Comparison of ENCODE assay signal across 17 cellular contexts in genomic region chr6:89786970-89787369, GRCh38. TPM values are rescaled to one million over a fixed set of nuclear protein-coding genes. Genes with fewer than 3 reads are reported as not detected.
DNase-seq lines count a peak whose midpoint lies in the region; ATAC-seq and TF ChIP-seq lines count a peak whose summit lies in the region.
"Had no signal": no experiment of that assay in that cellular context is flagged by ENCODE, and none has a peak within 500 bp of the region (broad histone marks: within the 10 kb centered on the region; RNA-seq: fewer than 3 reads in every experiment).

No MANE protein-coding gene starts in this region.

- peak overlapping the region in 2 of 3 donors; percentile 12 to 43 for H3K27ac ChIP-seq in right lobe of liver
- H3K27ac ChIP-seq: 22Rv1, BLaER1, C4-2B had no signal

- H3K4me3 ChIP-seq in right lobe of liver, result no peak overlapping the region
- H3K4me3 ChIP-seq: BLaER1, GM23338 had no signal

- WGBS in right lobe of liver (ENCODE audit: insufficient coverage, low coverage, low lambda C conversion rate, missing lambda C conversion rate), result 57% methylated on average over 2 of the region's 2 CpGs

- peaks cover 0 to 50% (median 7%) of the 10 kb centered on the region in 4 donors for H3K4me1 ChIP-seq in right lobe of liver
- H3K4me1 ChIP-seq: BLaER1 had no signal

- no peaks in the 10 kb centered on the region for H3K27me3 ChIP-seq in right lobe of liver
- H3K27me3 ChIP-seq: BLaER1 had no signal

- no peak for TF ChIP-seq POLR2A in right lobe of liver (IDR thresholded peaks at IDR 0.05)

- ATAC-seq in left lobe of liver (peak; percentile 54), right lobe of liver (peak; percentile 62 to 80 (median 72)), GM19328 (IDR thresholded peaks at IDR 0.05; ENCODE audit: unreplicated experiment) (no peak)
- ATAC-seq: CD8-positive, alpha-beta T cell; GM23338; HCT116 had no signal

- H3K36me3 ChIP-seq in right lobe of liver, result peaks cover 0 to 14% (median 0%) of the 10 kb centered on the region in 4 donors

- DNase-seq in DMS53 (lab: John Stamatoyannopoulos, UW) (peak; percentile 1), DMS53 treated with DMSO at 0.1 percent for 48 hours (lab: John Stamatoyannopoulos, UW; ENCODE audit: unreplicated experiment) (no peak), left lobe of liver (ENCODE audit: low spot score) (no peak), right lobe of liver (no peak), NCI-H526 treated with DMSO at 0.1 percent for 48 hours (lab: John Stamatoyannopoulos, UW) (no peak)
- DNase-seq: Caco-2; CD4-positive, CD25-positive, alpha-beta regulatory T cell; CD8-positive, alpha-beta T cell; DMS153; DND-41; H9 had no signal

- intact Hi-C loops in right lobe of liver (cut with DNase I), result no loop called here

- H3K9me3 ChIP-seq in right lobe of liver, result no peaks in the 10 kb centered on the region

- no peak for TF ChIP-seq CTCF in right lobe of liver (IDR thresholded peaks at IDR 0.05)

RNA-seq across cellular contexts. Expression of gene MDN1, which starts 32.6 kb away (rescaled TPM):
- total RNA-seq in left lobe of liver, result 35.1 TPM
- 10 to 100 TPM; 13.8 to 49.6 (median 25.5) TPM for total RNA-seq in right lobe of liver

RNA-seq across cellular contexts. Expression of gene CASP8AP2, which starts 42.7 kb away (rescaled TPM):
- total RNA-seq in left lobe of liver (4.6 TPM), right lobe of liver (1 to 10 TPM; 3.9 to 6.2 (median 5.0) TPM)
